Comparison of ENCODE assay signal across 9 cellular contexts in genomic region chr6:169162968-169163903, GRCh38.
A peak's percentile ranks its signal among the peaks of the same experiment; 100 is the strongest.
DNase-seq lines count a peak whose midpoint lies in the region; ATAC-seq and TF ChIP-seq lines count a peak whose summit lies in the region.
"Had no signal": no experiment of that assay in that cellular context is flagged by ENCODE, and none has a peak within 500 bp of the region (broad histone marks: within the 10 kb centered on the region; RNA-seq: fewer than 3 reads in every experiment).

No MANE protein-coding gene starts in this region.

- no peak overlapping the region for H3K4me3 Mint-ChIP-seq in naive thymus-derived CD4-positive, alpha-beta T cell
- H3K4me3 Mint-ChIP-seq in CD4-positive, alpha-beta T cell = no peak overlapping the region

- no peaks in the 10 kb centered on the region for H3K4me1 ChIP-seq in naive thymus-derived CD4-positive, alpha-beta T cell (ENCODE audit: control insufficient read depth in 2 of 2, insufficient read depth in 2 of 2, low read length in 2 of 2)

- DNase-seq in BJ (ENCODE audit: low read depth) = peak; percentile 99
- DNase-seq in LHCN-M2 (ENCODE audit: low read depth) = peak; percentile 95
- peak; percentile 91 for DNase-seq in choroid plexus epithelial cell (ENCODE audit: low read depth)
- DNase-seq in naive thymus-derived CD4-positive, alpha-beta T cell = no peak
- DNase-seq in CD4-positive, alpha-beta T cell = no peak
- DNase-seq in NCI-H1417 treated with DMSO at 0.1 percent for 48 hours (lab: John Stamatoyannopoulos, UW) = no peak
- no peak for DNase-seq in SIG-M5 (lab: John Stamatoyannopoulos, UW)
- no peak for DNase-seq in SKM-1 treated with dmso at 0.1 percent for 144 hours (lab: John Stamatoyannopoulos, UW; ENCODE audit: unreplicated experiment)
- DNase-seq: stimulated activated naive CD4-positive, alpha-beta T cell had no signal

- ATAC-seq in naive thymus-derived CD4-positive, alpha-beta T cell = peak; percentile 26
- no peak for ATAC-seq in CD4-positive, alpha-beta T cell (ENCODE audit: poor library complexity)

- no peaks in the 10 kb centered on the region for H3K9me3 ChIP-seq in naive thymus-derived CD4-positive, alpha-beta T cell (ENCODE audit: control insufficient read depth in 2 of 3, low read length in 3 of 3)
- no peaks in the 10 kb centered on the region for H3K9me3 ChIP-seq in CD4-positive, alpha-beta T cell (ENCODE audit: control insufficient read depth, low read length)

- H3K4me1 Mint-ChIP-seq in naive thymus-derived CD4-positive, alpha-beta T cell = no peaks in the 10 kb centered on the region
- no peaks in the 10 kb centered on the region for H3K4me1 Mint-ChIP-seq in CD4-positive, alpha-beta T cell (ENCODE audit: low read depth)

- no peaks in the 10 kb centered on the region for H3K36me3 Mint-ChIP-seq in naive thymus-derived CD4-positive, alpha-beta T cell
- H3K36me3 Mint-ChIP-seq in CD4-positive, alpha-beta T cell (ENCODE audit: low read depth) = no peaks in the 10 kb centered on the region

- peak overlapping the region in 1 of 9 donors; percentile 17 for H3K27ac Mint-ChIP-seq in naive thymus-derived CD4-positive, alpha-beta T cell
- H3K27ac Mint-ChIP-seq in CD4-positive, alpha-beta T cell = no peak overlapping the region

- TF ChIP-seq CTCF in BJ (IDR thresholded peaks at IDR 0.05; ENCODE audit: insufficient read depth, low read depth, low read length) (0 out of 2 replicates have a peak, but pooled peaks have one; percentile 4), choroid plexus epithelial cell (conservative IDR thresholded peaks at IDR 0.05; ENCODE audit: low read depth, low read length) (no peak)
- TF ChIP-seq CTCF in CD4-positive, alpha-beta T cell (IDR thresholded peaks at IDR 0.05) = no peak

- H3K27me3 ChIP-seq in BJ (ENCODE audit: control insufficient read depth, insufficient read depth, low read length) = no peaks in the 10 kb centered on the region
- no peaks in the 10 kb centered on the region for H3K27me3 ChIP-seq in naive thymus-derived CD4-positive, alpha-beta T cell (ENCODE audit: control insufficient read depth in 2 of 2, insufficient read depth in 2 of 2, low read length in 2 of 2)
- H3K27me3 ChIP-seq in CD4-positive, alpha-beta T cell (ENCODE audit: control insufficient read depth, insufficient read depth, low read length) = no peaks in the 10 kb centered on the region

- H3K9me3 Mint-ChIP-seq in naive thymus-derived CD4-positive, alpha-beta T cell = no peaks in the 10 kb centered on the region
- no peaks in the 10 kb centered on the region for H3K9me3 Mint-ChIP-seq in CD4-positive, alpha-beta T cell

- H3K27ac ChIP-seq in naive thymus-derived CD4-positive, alpha-beta T cell (ENCODE audit: low read depth, low read length) = no peak overlapping the region
- H3K27ac ChIP-seq in CD4-positive, alpha-beta T cell (ENCODE audit: low read depth, low read length) = no peak overlapping the region

- POLR2A ChIA-PET in BJ (lab: Charles Lee) = no interaction called here
- POLR2A ChIA-PET in naive thymus-derived CD4-positive, alpha-beta T cell (lab: Charles Lee) = no interaction called here
- POLR2A ChIA-PET in CD4-positive, alpha-beta T cell (lab: Charles Lee) = no interaction called here

- peaks cover 0 to 13% (median 0%) of the 10 kb centered on the region in 5 donors for H3K27me3 Mint-ChIP-seq in naive thymus-derived CD4-positive, alpha-beta T cell
- no peaks in the 10 kb centered on the region for H3K27me3 Mint-ChIP-seq in CD4-positive, alpha-beta T cell

- CTCF ChIA-PET in BJ (lab: Yijun Ruan, JAX) = interaction anchor here (0.6 to 1.4 kb wide), 2 partner anchors 70 to 112 kb away, joined by 3 read pairs; no protein-coding TSS in a partner anchor
- CTCF ChIA-PET in naive thymus-derived CD4-positive, alpha-beta T cell (lab: Charles Lee) = no interaction called here
- CTCF ChIA-PET in CD4-positive, alpha-beta T cell (lab: Charles Lee) = no interaction called here

- H3K4me3 ChIP-seq in BJ (ENCODE audit: low read depth, low read length) (peak overlapping the region; percentile 30), choroid plexus epithelial cell (ENCODE audit: low read depth, low read length) (no peak overlapping the region)
- H3K4me3 ChIP-seq in naive thymus-derived CD4-positive, alpha-beta T cell (ENCODE audit: low read length) = no peak overlapping the region

- H3K36me3 ChIP-seq in BJ (ENCODE audit: control insufficient read depth, insufficient read depth, low read length) = peaks cover 13% of the 10 kb centered on the region
- H3K36me3 ChIP-seq in naive thymus-derived CD4-positive, alpha-beta T cell (ENCODE audit: control insufficient read depth in 2 of 3, insufficient read depth in 3 of 3, low read length in 3 of 3) = no peaks in the 10 kb centered on the region

- intact Hi-C loops in naive thymus-derived CD4-positive, alpha-beta T cell (cut with micrococcal nuclease) = no loop called here
- intact Hi-C loops in CD4-positive, alpha-beta T cell (cut with DNase I, micrococcal nuclease) = no loop called here

Comparison
In these comparisons a context has a peak if more than half of its experiments do, and no peak if none do; other contexts are left out.
1. DNase-seq: peak in BJ (single experiment), LHCN-M2 (single experiment) and choroid plexus epithelial cell (single experiment); none in naive thymus-derived CD4-positive, alpha-beta T cell (0 of 9), CD4-positive, alpha-beta T cell (0 of 10), NCI-H1417 treated with DMSO at 0.1 percent for 48 hours (single experiment), SIG-M5 (single experiment) and SKM-1 treated with dmso at 0.1 percent for 144 hours (single experiment).